In genomic region chr4:55736605-55737183, GRCh38 we compare ENCODE assay signal across 9 cellular contexts.
DNase-seq lines count a peak whose midpoint lies in the region; ATAC-seq and TF ChIP-seq lines count a peak whose summit lies in the region.
"Had no signal": no experiment of that assay in that cellular context is flagged by ENCODE, and none has a peak within 500 bp of the region (broad histone marks: within the 10 kb centered on the region; RNA-seq: fewer than 3 reads in every experiment).

No MANE protein-coding gene starts in this region.

- peak; percentile 12 for TF ChIP-seq CTCF in NB4 (IDR thresholded peaks at IDR 0.05; ENCODE audit: low read depth, low read length)
- peak; percentile 87 for TF ChIP-seq CTCF in chondrocyte (IDR thresholded peaks at IDR 0.05)

- H3K4me3 ChIP-seq in NB4 (ENCODE audit: low read depth, low read length), result no peak overlapping the region

- no peak overlapping the region for H3K27ac Mint-ChIP-seq in chondrocyte (ENCODE audit: unreplicated experiment)
- H3K27ac Mint-ChIP-seq: activated naive CD8-positive, alpha-beta T cell had no signal

- H3K36me3 Mint-ChIP-seq in chondrocyte (ENCODE audit: low read depth), result no peaks in the 10 kb centered on the region
- H3K36me3 Mint-ChIP-seq: activated naive CD8-positive, alpha-beta T cell had no signal

- DNase-seq in NCI-H2029 treated with DMSO at 0.1 percent for 48 hours (lab: John Stamatoyannopoulos, UW), result peak; percentile 23
- DNase-seq in NCI-H2029 (lab: John Stamatoyannopoulos, UW), result no peak
- peak; percentile 19 for DNase-seq in NB4 (ENCODE audit: low read depth)
- DNase-seq in chondrocyte (ENCODE audit: low spot score), result no peak
- DNase-seq in pons (ENCODE audit: low spot score), result peak; percentile 12
- no peak for DNase-seq in D341Med (ENCODE audit: low spot score)

- no peak overlapping the region for H3K4me3 Mint-ChIP-seq in chondrocyte (ENCODE audit: unreplicated experiment)
- H3K4me3 Mint-ChIP-seq: activated naive CD8-positive, alpha-beta T cell had no signal

- H3K27me3 Mint-ChIP-seq in chondrocyte (ENCODE audit: low read depth), result peaks cover 19% of the 10 kb centered on the region

- ATAC-seq in HG03378 (IDR thresholded peaks at IDR 0.05; ENCODE audit: unreplicated experiment) (no peak), HG03025 (IDR thresholded peaks at IDR 0.05; ENCODE audit: low FRiP score, unreplicated experiment) (no peak)

- TF ChIP-seq POLR2A in NB4 (IDR thresholded peaks at IDR 0.05; ENCODE audit: extremely low read depth, insufficient read length), result no peak

- no peaks in the 10 kb centered on the region for H3K9me3 Mint-ChIP-seq in chondrocyte (ENCODE audit: low read depth)

- peaks cover 13% of the 10 kb centered on the region for H3K4me1 Mint-ChIP-seq in chondrocyte (ENCODE audit: low read depth)

Comparison
In these comparisons a context has a peak if more than half of its experiments do, and no peak if none do; other contexts are left out.
1. DNase-seq: peak in NCI-H2029 treated with DMSO at 0.1 percent for 48 hours (single experiment), NB4 (single experiment) and pons (single experiment); none in NCI-H2029 (single experiment), chondrocyte (single experiment) and D341Med (single experiment).